11 cellular contexts compared by ENCODE assay signal in genomic region chr20:31566332-31566657, GRCh38. TPM values are rescaled to one million over a fixed set of nuclear protein-coding genes. Genes with fewer than 3 reads are reported as not detected.
A peak's percentile ranks its signal among the peaks of the same experiment; 100 is the strongest.
DNase-seq lines count a peak whose midpoint lies in the region; ATAC-seq, FAIRE-seq and TF ChIP-seq lines count a peak whose summit lies in the region.
"Had no signal": no experiment of that assay in that cellular context is flagged by ENCODE, and none has a peak within 500 bp of the region (broad histone marks: within the 10 kb centered on the region; RNA-seq: fewer than 3 reads in every experiment).

No MANE protein-coding gene starts in this region.

- POLR2A ChIA-PET in WTC11 (lab: Charles Lee) = no interaction called here

- H3K36me3 Mint-ChIP-seq in WTC11 = peaks cover 33% of the 10 kb centered on the region

- no peaks in the 10 kb centered on the region for H3K27me3 Mint-ChIP-seq in stimulated activated naive CD8-positive, alpha-beta T cell treated with anti-CD3 and anti-CD28 coated beads, Interleukin-15, amount 100 ng/mL, for 72 hours
- H3K27me3 Mint-ChIP-seq in WTC11 (ENCODE audit: low read depth) = no peaks in the 10 kb centered on the region

- CTCF ChIA-PET in WTC11 (lab: Charles Lee) = interaction anchor here (1.2 to 15.0 kb wide), 7 partner anchors 8 to 157 kb away, joined by 3 to 927 read pairs (median 45); partner anchors contain the start of genes BCL2L1 and ID1

- peak; percentile 2 for ATAC-seq in stimulated activated naive CD8-positive, alpha-beta T cell treated with anti-CD3 and anti-CD28 coated beads, Interleukin-15, amount 100 ng/mL, for 72 hours
- ATAC-seq in stimulated activated naive CD8-positive, alpha-beta T cell treated with anti-CD3 and anti-CD28 coated beads, Interleukin-15, Interleukin-2, amounts not matched to agents 100 U/mL and 50 U/mL, for 24 hours = no peak
- ATAC-seq in WTC11 = no peak
- no peak for ATAC-seq in GM21447 (IDR thresholded peaks at IDR 0.05; ENCODE audit: unreplicated experiment)

- FAIRE-seq in frontal cortex (lab: Jason Lieb, UNC) = no peak

- H3K4me3 Mint-ChIP-seq in stimulated activated naive CD8-positive, alpha-beta T cell treated with anti-CD3 and anti-CD28 coated beads, Interleukin-15, amount 100 ng/mL, for 72 hours = no peak overlapping the region
- no peak overlapping the region for H3K4me3 Mint-ChIP-seq in WTC11
- H3K4me3 Mint-ChIP-seq: immature natural killer cell had no signal

- H3K4me1 Mint-ChIP-seq in stimulated activated naive CD8-positive, alpha-beta T cell treated with anti-CD3 and anti-CD28 coated beads, Interleukin-15, amount 100 ng/mL, for 72 hours = peaks cover 46% of the 10 kb centered on the region
- H3K4me1 Mint-ChIP-seq in WTC11 = peaks cover 33% of the 10 kb centered on the region

- H3K27ac Mint-ChIP-seq in stimulated activated naive CD8-positive, alpha-beta T cell treated with anti-CD3 and anti-CD28 coated beads, Interleukin-15, amount 100 ng/mL, for 72 hours = peak overlapping the region in 1 of 2 donors; percentile 81
- H3K27ac Mint-ChIP-seq in WTC11 = 0 out of 2 replicates have a peak overlapping the region, but pooled peaks have one; percentile 38

- no peaks in the 10 kb centered on the region for H3K9me3 Mint-ChIP-seq in stimulated activated naive CD8-positive, alpha-beta T cell treated with anti-CD3 and anti-CD28 coated beads, Interleukin-15, amount 100 ng/mL, for 72 hours
- H3K9me3 Mint-ChIP-seq in WTC11 = no peaks in the 10 kb centered on the region
- H3K9me3 Mint-ChIP-seq: immature natural killer cell had no signal

- no peak for DNase-seq in stimulated activated naive CD8-positive, alpha-beta T cell treated with anti-CD3 and anti-CD28 coated beads, Interleukin-15, amount 100 ng/mL, for 72 hours
- DNase-seq in stimulated activated naive CD8-positive, alpha-beta T cell treated with anti-CD3 and anti-CD28 coated beads, Interleukin-15, Interleukin-2, amounts not matched to agents 100 U/mL and 50 U/mL, for 24 hours = no peak
- DNase-seq in WTC11 (ENCODE audit: low spot score) (no peak), islet precursor cell (peak; percentile 37), NCI-H524 (lab: John Stamatoyannopoulos, UW) (no peak), frontal cortex (ENCODE audit: low spot score in 2 of 2) (no peak), activated gamma-delta T cell (lab: John Stamatoyannopoulos, UW) (no peak)
- DNase-seq: amniotic stem cell, dermis blood vessel endothelial cell, immature natural killer cell had no signal

- no peak for TF ChIP-seq CTCF in WTC11 (IDR thresholded peaks at IDR 0.05)

TF ChIP-seq in WTC11, 78 proteins besides CTCF, POLR2A, EP300 and RAD21:
- TF ChIP-seq NFATC4 (CRISPR knock-in tag; IDR thresholded peaks at IDR 0.05) (no peak), NFYB (CRISPR knock-in tag; conservative IDR thresholded peaks at IDR 0.05; ENCODE audit: low read depth) (no peak), JUN (CRISPR knock-in tag; IDR thresholded peaks at IDR 0.05) (no peak), MLX (CRISPR knock-in tag; IDR thresholded peaks at IDR 0.05) (no peak), MAX (CRISPR knock-in tag; IDR thresholded peaks at IDR 0.05) (no peak), MYBL2 (CRISPR knock-in tag; IDR thresholded peaks at IDR 0.05) (no peak), KAT7 (CRISPR knock-in tag; IDR thresholded peaks at IDR 0.05; ENCODE audit: borderline replicate concordance) (no peak), FOXP4 (CRISPR knock-in tag; IDR thresholded peaks at IDR 0.05) (no peak)

RNA-seq across cellular contexts. Expression of gene ID1, which starts 38.8 kb away (rescaled TPM):
- 88.8 to 158 TPM (median 149 TPM) in 3 replicates for total RNA-seq in WTC11 (2021)
- 46.1 TPM for total RNA-seq in frontal cortex

RNA-seq across cellular contexts. Expression of gene HM13, which starts 52.1 kb away (rescaled TPM):
- total RNA-seq in WTC11 (2021) (93.3 to 103 TPM (median 101 TPM) in 3 replicates), frontal cortex (26.1 TPM)
